Comparison of ENCODE assay signal across 14 cellular contexts in the genomic region with DNA sequence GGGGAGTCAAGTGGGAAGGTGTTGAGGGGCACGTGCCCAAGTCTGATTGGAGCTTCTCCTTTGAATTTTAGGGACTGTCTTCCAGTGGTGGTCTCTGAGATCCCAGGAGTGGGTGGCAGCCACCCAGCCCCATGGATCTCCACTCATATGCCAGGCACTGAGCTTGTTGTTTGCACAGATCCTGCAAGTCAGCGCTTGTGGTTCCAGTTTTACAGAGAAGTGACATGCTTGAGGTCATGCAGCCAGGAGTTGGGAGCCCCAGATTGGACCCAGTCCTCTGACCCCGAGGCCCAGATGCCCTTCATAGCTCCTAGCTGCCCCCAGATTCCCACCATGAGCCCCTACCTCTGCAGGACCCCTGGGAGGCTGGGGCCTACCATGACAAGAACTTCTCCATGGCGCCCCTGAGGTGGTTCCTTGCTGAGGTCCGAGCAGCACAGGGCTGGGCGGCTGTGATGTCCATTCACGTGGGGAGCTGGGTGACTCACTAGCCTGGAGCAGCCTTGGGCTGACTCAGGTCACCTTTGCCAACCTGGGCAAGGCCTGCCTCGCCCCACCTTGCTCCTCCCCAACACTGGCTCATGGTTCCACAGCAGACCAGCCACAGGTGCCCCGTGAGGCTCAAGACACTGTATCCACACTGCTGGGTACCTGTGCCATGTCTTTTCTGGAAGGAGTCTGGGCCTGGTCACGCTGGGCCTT. TPM values are rescaled to one million over a fixed set of nuclear protein-coding genes. Genes with fewer than 3 reads are reported as not detected.
A peak's percentile ranks its signal among the peaks of the same experiment; 100 is the strongest.
DNase-seq lines count a peak whose midpoint lies in the region; TF ChIP-seq lines count a peak whose summit lies in the region.
"Had no signal": no experiment of that assay in that cellular context is flagged by ENCODE, and none has a peak within 500 bp of the region (broad histone marks: within the 10 kb centered on the region; RNA-seq: fewer than 3 reads in every experiment).

No MANE protein-coding gene starts in this region.

- H4K20me1 ChIP-seq in KMS-11 (ENCODE audit: insufficient read depth) (0 out of 2 replicates have a peak, but pooled peaks cover 4% of the 10 kb centered on the region), neural progenitor cell (ENCODE audit: low read depth) (peaks cover 98% of the 10 kb centered on the region)

- H2AFZ ChIP-seq in KMS-11 (ENCODE audit: low read depth) (no peak overlapping the region), neural progenitor cell (replicated peaks) (no peak overlapping the region)

- H3K27ac Mint-ChIP-seq in mesothelial cell of epicardium (peak overlapping the region; percentile 81), type B pancreatic cell (peak overlapping the region; percentile 67), neural progenitor cell (no peak overlapping the region)

- H3K4me2 ChIP-seq in KMS-11, result peak overlapping the region; percentile 13; the same call in 1 of the 2 replicates
- H3K4me2 ChIP-seq in neural progenitor cell, result no peak overlapping the region

- peaks cover 30% of the 10 kb centered on the region for H3F3A ChIP-seq in neural progenitor cell (ENCODE audit: low read depth)

- H3K9ac ChIP-seq in KMS-11 (no peak overlapping the region), colonic mucosa (ENCODE audit: low read depth in 2 of 2, low read length in 2 of 2) (no peak overlapping the region), neural progenitor cell (no peak overlapping the region)

- H3K4me1 Mint-ChIP-seq in mesothelial cell of epicardium, result peaks cover 34% of the 10 kb centered on the region
- H3K4me1 Mint-ChIP-seq in type B pancreatic cell (ENCODE audit: unreplicated experiment), result peaks cover 37% of the 10 kb centered on the region
- peaks cover 56% of the 10 kb centered on the region for H3K4me1 Mint-ChIP-seq in neural progenitor cell

- no peak for TF ChIP-seq CTCF in KMS-11 (conservative IDR thresholded peaks at IDR 0.05; ENCODE audit: low read depth, low read length)
- no peak for TF ChIP-seq CTCF in colonic mucosa (IDR thresholded peaks at IDR 0.05)
- TF ChIP-seq CTCF in mesothelial cell of epicardium (IDR thresholded peaks at IDR 0.05; ENCODE audit: unreplicated experiment), result no peak
- TF ChIP-seq CTCF in type B pancreatic cell (conservative IDR thresholded peaks at IDR 0.05), result no peak
- no peak for TF ChIP-seq CTCF in neural progenitor cell (IDR thresholded peaks at IDR 0.05)

- H3K36me3 ChIP-seq in KMS-11 (ENCODE audit: insufficient read depth) (no peaks in the 10 kb centered on the region), colonic mucosa (no peaks in the 10 kb centered on the region), neural progenitor cell (no peaks in the 10 kb centered on the region)
- H3K36me3 ChIP-seq: suprapubic skin had no signal

- no peaks in the 10 kb centered on the region for H3K79me2 ChIP-seq in KMS-11 (ENCODE audit: insufficient read depth, low read depth)
- H3K79me2 ChIP-seq in neural progenitor cell (ENCODE audit: low read depth), result peaks cover 11% of the 10 kb centered on the region

- H3K9me3 Mint-ChIP-seq in mesothelial cell of epicardium (no peaks in the 10 kb centered on the region), type B pancreatic cell (no peaks in the 10 kb centered on the region), neural progenitor cell (no peaks in the 10 kb centered on the region)
- H3K9me3 Mint-ChIP-seq: activated T-cell treated with anti-CD3 and anti-CD28 coated beads, Interleukin-2, amount 50 U/mL, for 4 hours had no signal

- no peaks in the 10 kb centered on the region for H3K27me3 ChIP-seq in KMS-11 (ENCODE audit: insufficient read depth, low read depth)
- H3K27me3 ChIP-seq in colonic mucosa, result no peaks in the 10 kb centered on the region
- H3K27me3 ChIP-seq in neural progenitor cell, result peaks cover 38% of the 10 kb centered on the region
- H3K27me3 ChIP-seq: suprapubic skin had no signal

- H3K9me3 ChIP-seq in colonic mucosa (no peaks in the 10 kb centered on the region), neural progenitor cell (ENCODE audit: low read depth) (no peaks in the 10 kb centered on the region)
- H3K9me3 ChIP-seq: suprapubic skin had no signal

- no peak overlapping the region for H3K27ac ChIP-seq in KMS-11
- no peak overlapping the region for H3K27ac ChIP-seq in colonic mucosa
- H3K27ac ChIP-seq in neural progenitor cell, result no peak overlapping the region
- H3K27ac ChIP-seq: coronary artery, suprapubic skin had no signal

- H3K36me3 Mint-ChIP-seq in mesothelial cell of epicardium (peaks cover 5% of the 10 kb centered on the region), type B pancreatic cell (no peaks in the 10 kb centered on the region), neural progenitor cell (peaks cover 1% of the 10 kb centered on the region)

- H3K4me1 ChIP-seq in KMS-11 (ENCODE audit: low read depth, poor library complexity, severe bottlenecking) (peaks cover 19% of the 10 kb centered on the region), colonic mucosa (no peaks in the 10 kb centered on the region), neural progenitor cell (peaks cover 12% of the 10 kb centered on the region)

- H3K27me3 Mint-ChIP-seq in mesothelial cell of epicardium (ENCODE audit: low read depth) (no peaks in the 10 kb centered on the region), type B pancreatic cell (no peaks in the 10 kb centered on the region), neural progenitor cell (ENCODE audit: insufficient read depth, low read depth) (peaks cover 8% of the 10 kb centered on the region)

- peak; percentile 49 for DNase-seq in colonic mucosa
- DNase-seq in mesothelial cell of epicardium (ENCODE audit: low spot score in 2 of 2, unreplicated experiment in 2 of 2), result no peak
- no peak for DNase-seq in type B pancreatic cell (ENCODE audit: extremely low spot score, unreplicated experiment)
- no peak for DNase-seq in glomerular visceral epithelial cell (ENCODE audit: extremely low spot score)
- no peak for DNase-seq in AG08396 (ENCODE audit: low spot score)
- DNase-seq in neural progenitor cell (ENCODE audit: low spot score), result no peak
- DNase-seq in GOT3 (lab: John Stamatoyannopoulos, UW), result no peak
- DNase-seq: EL, NCI-H1048, NCI-H2171 treated with DMSO at 0.1 percent for 48 hours had no signal

- H3K4me3 Mint-ChIP-seq in mesothelial cell of epicardium (no peak overlapping the region), type B pancreatic cell (no peak overlapping the region), neural progenitor cell (no peak overlapping the region)
- H3K4me3 Mint-ChIP-seq: activated T-cell treated with anti-CD3 and anti-CD28 coated beads, Interleukin-2, amount 50 U/mL, for 4 hours had no signal

- intact Hi-C loops in colonic mucosa (cut with DNase I), result no loop called here

- H3K4me3 ChIP-seq in KMS-11 (IDR thresholded peaks at IDR 0.05; ENCODE audit: insufficient read depth, low read depth, low read length), result no peak overlapping the region
- no peak overlapping the region for H3K4me3 ChIP-seq in colonic mucosa
- no peak overlapping the region for H3K4me3 ChIP-seq in neural progenitor cell
- H3K4me3 ChIP-seq: coronary artery, suprapubic skin had no signal

RNA-seq across cellular contexts. Expression of a gene that starts 47.4 kb away (rescaled TPM):
- total RNA-seq in colonic mucosa, result 10 to 100 TPM; 21.8 to 24.5 TPM
- 127 to 137 TPM (median 129 TPM) in 3 replicates for total RNA-seq in mesothelial cell of epicardium
- total RNA-seq in type B pancreatic cell (ENCODE audit: low replicate concordance), result 61.1 and 61.3 TPM in 2 replicates
- total RNA-seq in neural progenitor cell (ENCODE audit: low replicate concordance), result 18.0 and 27.4 TPM in 2 replicates
